8 cellular contexts compared by ENCODE assay signal in genomic region chr10:119306514-119306951, GRCh38.
DNase-seq lines count a peak whose midpoint lies in the region; ATAC-seq, FAIRE-seq and TF ChIP-seq lines count a peak whose summit lies in the region.

No MANE protein-coding gene starts in this region.

- TF ChIP-seq POLR2A in A549 (IDR thresholded peaks at IDR 0.05; ENCODE audit: low read length), result no peak

- peak overlapping the region; percentile 75 to 90 for H3K27ac ChIP-seq in A549
- peak overlapping the region; percentile 67 for H3K27ac ChIP-seq in neutrophil

- peaks cover 25% of the 10 kb centered on the region for H3K27me3 ChIP-seq in neutrophil
- H3K27me3 ChIP-seq in MG63, result no peaks in the 10 kb centered on the region

- H3K27ac Mint-ChIP-seq in MCF 10A (ENCODE audit: low read depth, unreplicated experiment), result peak overlapping the region; percentile 92

- no TSS peak for BruUV-seq in MCF 10A (replicated peaks; lab: Mats Ljungman, UMichigan)

- no peak for FAIRE-seq in A549 (lab: Jason Lieb, UNC)

- WGBS in A549 (ENCODE audit: missing lambda C conversion rate), result 45% methylated on average over 8 of the region's 9 CpGs

- TF ChIP-seq EP300 in A549 (IDR thresholded peaks at IDR 0.05), result no peak

- DNase-seq in A549 (ENCODE audit: low read depth in 1 of 2, low spot score in 1 of 2), result peak; percentile 51 to 85
- DNase-seq in T-helper 22 cell (ENCODE audit: low read depth), result peak; percentile 76
- peak; percentile 66 for DNase-seq in MCF 10A (ENCODE audit: unreplicated experiment)
- no peak for DNase-seq in pons (ENCODE audit: low spot score)
- DNase-seq in MG63, result no peak

- H3K9me3 ChIP-seq in A549 (no peaks in the 10 kb centered on the region), neutrophil (no peaks in the 10 kb centered on the region), MG63 (no peaks in the 10 kb centered on the region)

- intact Hi-C loops in MCF 10A (cut with micrococcal nuclease), result no loop called here

- ATAC-seq in A549, result peak; percentile 78 to 79
- peak; percentile 70 for ATAC-seq in GM19043 (IDR thresholded peaks at IDR 0.05; ENCODE audit: low read depth, unreplicated experiment)
- peak; percentile 75 for ATAC-seq in HG03342 (IDR thresholded peaks at IDR 0.05; ENCODE audit: unreplicated experiment)

- peak; percentile 17; the same call in 1 of the 3 replicates for TF ChIP-seq CTCF in A549 (IDR thresholded peaks at IDR 0.05)
- peak; percentile 22 for TF ChIP-seq CTCF in MCF 10A (IDR thresholded peaks at IDR 0.05; ENCODE audit: unreplicated experiment)
- peak; percentile 54 for TF ChIP-seq CTCF in neutrophil (IDR thresholded peaks at IDR 0.05)

- peaks cover 72% of the 10 kb centered on the region for H3K4me1 ChIP-seq in A549
- H3K4me1 ChIP-seq in neutrophil (ENCODE audit: control insufficient read depth in 1 of 2, insufficient read depth in 1 of 2, low read depth in 1 of 2, low read length in 1 of 2), result peaks cover 16 to 27% of the 10 kb centered on the region in 2 experiments

- peak overlapping the region; percentile 69 for H3K4me2 ChIP-seq in A549

- H3K27me3 Mint-ChIP-seq in MCF 10A (ENCODE audit: insufficient read depth, unreplicated experiment), result no peaks in the 10 kb centered on the region

- H3K4me3 ChIP-seq in A549 (no peak overlapping the region), neutrophil (ENCODE audit: low read depth in 1 of 2, low read length in 1 of 2) (peak overlapping the region in 1 of 2 experiments; percentile 45), MG63 (no peak overlapping the region)

- H3K36me3 Mint-ChIP-seq in MCF 10A (ENCODE audit: insufficient read depth, unreplicated experiment), result no peaks in the 10 kb centered on the region

- H3K9me3 Mint-ChIP-seq in MCF 10A (ENCODE audit: unreplicated experiment), result no peaks in the 10 kb centered on the region

- CTCF ChIA-PET in A549 (lab: Yijun Ruan, JAX), result interaction anchor here (0.7 to 3.7 kb wide), 11 partner anchors 10 to 139 kb away, joined by 3 to 15 read pairs (median 3); partner anchors contain the start of gene GRK5
- CTCF ChIA-PET in MCF 10A (lab: Yijun Ruan, JAX), result no interaction called here

- peak overlapping the region; percentile 56 for H3K4me3 Mint-ChIP-seq in MCF 10A (ENCODE audit: unreplicated experiment)

- peaks cover 30% of the 10 kb centered on the region for H3K4me1 Mint-ChIP-seq in MCF 10A (ENCODE audit: insufficient read depth, unreplicated experiment)

- POLR2A ChIA-PET in A549 (lab: Yijun Ruan, JAX), result interaction anchor here (0.8 to 1.4 kb wide), 6 partner anchors 10 to 552 kb away, joined by 3 to 13 read pairs (median 6); partner anchors contain the start of genes CACUL1 and GRK5
- POLR2A ChIA-PET in MCF 10A (lab: Yijun Ruan, JAX), result interaction anchor here (0.6 to 1.6 kb wide), 5 partner anchors 10 to 248 kb away, joined by 3 to 9 read pairs (median 3); partner anchors contain the start of gene GRK5

- no peaks in the 10 kb centered on the region for H3K36me3 ChIP-seq in neutrophil
- H3K36me3 ChIP-seq in MG63, result no peaks in the 10 kb centered on the region

- no peak; a peak in 2 of 5 replicates for TF ChIP-seq RAD21 in A549 (conservative IDR thresholded peaks at IDR 0.05 in 1 of 2, IDR thresholded peaks at IDR 0.05 in 1 of 2)

TF ChIP-seq in A549, 52 proteins besides CTCF, POLR2A, EP300 and RAD21:
- TF ChIP-seq SMC3 (IDR thresholded peaks at IDR 0.05) (no peak; the same call in 1 of the 3 replicates), ZFP36 (IDR thresholded peaks at IDR 0.05; ENCODE audit: borderline replicate concordance, partially characterized antibody) (no peak), HDAC2 (IDR thresholded peaks at IDR 0.05) (no peak), MAFK (IDR thresholded peaks at IDR 0.05; ENCODE audit: partially characterized antibody) (no peak), HOXB13 (CRISPR knock-in tag; IDR thresholded peaks at IDR 0.05; ENCODE audit: low read depth) (no peak), RFX5 (IDR thresholded peaks at IDR 0.05) (no peak), ATOH8 (CRISPR knock-in tag; IDR thresholded peaks at IDR 0.05; ENCODE audit: low read depth) (no peak), ZC3H11A (IDR thresholded peaks at IDR 0.05) (no peak), FOSL2 (IDR thresholded peaks at IDR 0.05) (no peak), FOSL2 (CRISPR knock-in tag; IDR thresholded peaks at IDR 0.05) (peak; percentile 65), FOXS1 (CRISPR knock-in tag; IDR thresholded peaks at IDR 0.05) (no peak), BCL3 (IDR thresholded peaks at IDR 0.05) (0 out of 3 replicates have a peak, but pooled peaks have one; percentile 5), CHD4 (IDR thresholded peaks at IDR 0.05; ENCODE audit: borderline replicate concordance) (no peak), TP53 (CRISPR knock-in tag; IDR thresholded peaks at IDR 0.05) (no peak)
- TF ChIP-seq, protein P1, sequence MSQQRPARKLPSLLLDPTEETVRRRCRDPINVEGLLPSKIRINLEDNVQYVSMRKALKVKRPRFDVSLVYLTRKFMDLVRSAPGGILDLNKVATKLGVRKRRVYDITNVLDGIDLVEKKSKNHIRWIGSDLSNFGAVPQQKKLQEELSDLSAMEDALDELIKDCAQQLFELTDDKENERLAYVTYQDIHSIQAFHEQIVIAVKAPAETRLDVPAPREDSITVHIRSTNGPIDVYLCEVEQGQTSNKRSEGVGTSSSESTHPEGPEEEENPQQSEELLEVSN (IDR thresholded peaks at IDR 0.05; ENCODE audit: borderline replicate concordance, low read depth), result no peak
- TF ChIP-seq, protein P2, sequence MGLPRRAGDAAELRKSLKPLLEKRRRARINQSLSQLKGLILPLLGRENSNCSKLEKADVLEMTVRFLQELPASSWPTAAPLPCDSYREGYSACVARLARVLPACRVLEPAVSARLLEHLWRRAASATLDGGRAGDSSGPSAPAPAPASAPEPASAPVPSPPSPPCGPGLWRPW (IDR thresholded peaks at IDR 0.05), result no peak
- TF ChIP-seq, protein P3, sequence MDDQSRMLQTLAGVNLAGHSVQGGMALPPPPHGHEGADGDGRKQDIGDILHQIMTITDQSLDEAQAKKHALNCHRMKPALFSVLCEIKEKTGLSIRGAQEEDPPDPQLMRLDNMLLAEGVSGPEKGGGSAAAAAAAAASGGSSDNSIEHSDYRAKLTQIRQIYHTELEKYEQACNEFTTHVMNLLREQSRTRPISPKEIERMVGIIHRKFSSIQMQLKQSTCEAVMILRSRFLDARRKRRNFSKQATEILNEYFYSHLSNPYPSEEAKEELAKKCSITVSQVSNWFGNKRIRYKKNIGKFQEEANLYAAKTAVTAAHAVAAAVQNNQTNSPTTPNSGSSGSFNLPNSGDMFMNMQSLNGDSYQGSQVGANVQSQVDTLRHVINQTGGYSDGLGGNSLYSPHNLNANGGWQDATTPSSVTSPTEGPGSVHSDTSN (IDR thresholded peaks at IDR 0.05), result no peak
- TF ChIP-seq, protein P4, sequence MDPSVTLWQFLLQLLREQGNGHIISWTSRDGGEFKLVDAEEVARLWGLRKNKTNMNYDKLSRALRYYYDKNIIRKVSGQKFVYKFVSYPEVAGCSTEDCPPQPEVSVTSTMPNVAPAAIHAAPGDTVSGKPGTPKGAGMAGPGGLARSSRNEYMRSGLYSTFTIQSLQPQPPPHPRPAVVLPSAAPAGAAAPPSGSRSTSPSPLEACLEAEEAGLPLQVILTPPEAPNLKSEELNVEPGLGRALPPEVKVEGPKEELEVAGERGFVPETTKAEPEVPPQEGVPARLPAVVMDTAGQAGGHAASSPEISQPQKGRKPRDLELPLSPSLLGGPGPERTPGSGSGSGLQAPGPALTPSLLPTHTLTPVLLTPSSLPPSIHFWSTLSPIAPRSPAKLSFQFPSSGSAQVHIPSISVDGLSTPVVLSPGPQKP (IDR thresholded peaks at IDR 0.05; ENCODE audit: low read depth, low read length), result no peak

Comparison
In these comparisons a context has a peak if more than half of its experiments do, and no peak if none do; other contexts are left out.
1. DNase-seq: peak in A549 (2 of 2), T-helper 22 cell (single experiment) and MCF 10A (single experiment); none in pons (single experiment) and MG63 (single experiment).
2. Peak in every context shown above with its lines, with median percentiles within 50 percentile points of each other: ATAC-seq and CTCF ChIP-seq.